ENCODE assay signal across 8 cellular contexts in genomic region chr7:16345979-16346958, GRCh38.
DNase-seq lines count a peak whose midpoint lies in the region; ATAC-seq and TF ChIP-seq lines count a peak whose summit lies in the region.

No MANE protein-coding gene starts in this region.

- no peak overlapping the region for H3K4me3 ChIP-seq in H7 (ENCODE audit: insufficient read depth, low read depth, low read length)

- peak; percentile 86 for DNase-seq in myocyte (ENCODE audit: low read depth)
- no peak for DNase-seq in G401 (ENCODE audit: low spot score)
- no peak for DNase-seq in stimulated activated CD4-positive, alpha-beta T cell treated with anti-CD3 and anti-CD28 coated beads, Interleukin-2, amount 100 ng/mL, for 48 hours
- no peak for DNase-seq in H7

- in situ Hi-C loops in G401 (cut with HindIII; ENCODE audit: low sequenced_read_pairs), result no loop called here

- ATAC-seq in GM18517 (IDR thresholded peaks at IDR 0.05; ENCODE audit: unreplicated experiment) (peak; percentile 64), HG03060 (IDR thresholded peaks at IDR 0.05; ENCODE audit: low read depth, unreplicated experiment) (peak; percentile 53), SK-N-SH treated with all-trans-retinoic acid at 6 μM for 48 hours (peak; percentile 88), GM21717 (IDR thresholded peaks at IDR 0.05; ENCODE audit: unreplicated experiment) (no peak)

- H3K36me3 ChIP-seq in H7 (replicated peaks; ENCODE audit: control insufficient read depth, insufficient read depth, low read length), result no peaks in the 10 kb centered on the region

- no peaks in the 10 kb centered on the region for H3K27me3 ChIP-seq in H7 (ENCODE audit: control insufficient read depth, insufficient read depth, low read length)

TF ChIP-seq in SK-N-SH treated with all-trans-retinoic acid at 6 μM for 48 hours, 23 proteins besides CTCF, POLR2A, EP300 and RAD21:
- no peak for TF ChIP-seq BACH2 (CRISPR knock-in tag; IDR thresholded peaks at IDR 0.05; ENCODE audit: borderline replicate concordance)
- 0 out of 2 replicates have a peak, but pooled peaks have one; percentile 33 for TF ChIP-seq PATZ1 (CRISPR knock-in tag; IDR thresholded peaks at IDR 0.05; ENCODE audit: borderline replicate concordance)
- no peak for TF ChIP-seq ARNTL (CRISPR knock-in tag; IDR thresholded peaks at IDR 0.05; ENCODE audit: borderline replicate concordance, low read depth)
- TF ChIP-seq CREB5 (CRISPR knock-in tag; IDR thresholded peaks at IDR 0.05; ENCODE audit: low read depth), result 0 out of 2 replicates have a peak, but pooled peaks have one; percentile 16
- TF ChIP-seq ISL1 (CRISPR knock-in tag; IDR thresholded peaks at IDR 0.05), result peak; percentile 67; the same call in 1 of the 2 replicates
